In the genomic region with DNA sequence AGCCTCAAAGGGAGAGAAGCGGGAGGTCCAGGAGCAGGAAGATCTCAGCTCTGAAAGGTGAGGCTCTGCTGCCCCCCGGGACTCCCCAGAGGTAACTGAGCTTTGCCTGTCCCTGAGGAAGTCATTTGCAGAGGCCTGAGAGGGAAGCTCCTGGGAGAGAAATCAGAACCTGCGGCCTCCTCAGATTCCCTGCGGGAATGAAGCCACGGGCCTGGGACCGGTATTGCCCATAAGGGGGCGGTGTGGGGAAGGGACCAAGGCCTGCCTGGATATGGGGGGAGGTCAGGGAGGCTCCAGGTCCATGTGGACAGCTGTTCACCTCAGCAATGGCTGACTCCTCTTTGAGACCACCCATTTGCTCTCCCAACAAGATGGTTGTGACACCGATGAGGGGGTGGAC, we compare ENCODE assay signal across 2 cellular contexts.
TF ChIP-seq lines count a peak whose summit lies in the region.

No MANE protein-coding gene starts in this region.

TF ChIP-seq in GM23338, 12 proteins besides CTCF, POLR2A, EP300 and RAD21 (continued from another document):
- TF ChIP-seq, protein P1, sequence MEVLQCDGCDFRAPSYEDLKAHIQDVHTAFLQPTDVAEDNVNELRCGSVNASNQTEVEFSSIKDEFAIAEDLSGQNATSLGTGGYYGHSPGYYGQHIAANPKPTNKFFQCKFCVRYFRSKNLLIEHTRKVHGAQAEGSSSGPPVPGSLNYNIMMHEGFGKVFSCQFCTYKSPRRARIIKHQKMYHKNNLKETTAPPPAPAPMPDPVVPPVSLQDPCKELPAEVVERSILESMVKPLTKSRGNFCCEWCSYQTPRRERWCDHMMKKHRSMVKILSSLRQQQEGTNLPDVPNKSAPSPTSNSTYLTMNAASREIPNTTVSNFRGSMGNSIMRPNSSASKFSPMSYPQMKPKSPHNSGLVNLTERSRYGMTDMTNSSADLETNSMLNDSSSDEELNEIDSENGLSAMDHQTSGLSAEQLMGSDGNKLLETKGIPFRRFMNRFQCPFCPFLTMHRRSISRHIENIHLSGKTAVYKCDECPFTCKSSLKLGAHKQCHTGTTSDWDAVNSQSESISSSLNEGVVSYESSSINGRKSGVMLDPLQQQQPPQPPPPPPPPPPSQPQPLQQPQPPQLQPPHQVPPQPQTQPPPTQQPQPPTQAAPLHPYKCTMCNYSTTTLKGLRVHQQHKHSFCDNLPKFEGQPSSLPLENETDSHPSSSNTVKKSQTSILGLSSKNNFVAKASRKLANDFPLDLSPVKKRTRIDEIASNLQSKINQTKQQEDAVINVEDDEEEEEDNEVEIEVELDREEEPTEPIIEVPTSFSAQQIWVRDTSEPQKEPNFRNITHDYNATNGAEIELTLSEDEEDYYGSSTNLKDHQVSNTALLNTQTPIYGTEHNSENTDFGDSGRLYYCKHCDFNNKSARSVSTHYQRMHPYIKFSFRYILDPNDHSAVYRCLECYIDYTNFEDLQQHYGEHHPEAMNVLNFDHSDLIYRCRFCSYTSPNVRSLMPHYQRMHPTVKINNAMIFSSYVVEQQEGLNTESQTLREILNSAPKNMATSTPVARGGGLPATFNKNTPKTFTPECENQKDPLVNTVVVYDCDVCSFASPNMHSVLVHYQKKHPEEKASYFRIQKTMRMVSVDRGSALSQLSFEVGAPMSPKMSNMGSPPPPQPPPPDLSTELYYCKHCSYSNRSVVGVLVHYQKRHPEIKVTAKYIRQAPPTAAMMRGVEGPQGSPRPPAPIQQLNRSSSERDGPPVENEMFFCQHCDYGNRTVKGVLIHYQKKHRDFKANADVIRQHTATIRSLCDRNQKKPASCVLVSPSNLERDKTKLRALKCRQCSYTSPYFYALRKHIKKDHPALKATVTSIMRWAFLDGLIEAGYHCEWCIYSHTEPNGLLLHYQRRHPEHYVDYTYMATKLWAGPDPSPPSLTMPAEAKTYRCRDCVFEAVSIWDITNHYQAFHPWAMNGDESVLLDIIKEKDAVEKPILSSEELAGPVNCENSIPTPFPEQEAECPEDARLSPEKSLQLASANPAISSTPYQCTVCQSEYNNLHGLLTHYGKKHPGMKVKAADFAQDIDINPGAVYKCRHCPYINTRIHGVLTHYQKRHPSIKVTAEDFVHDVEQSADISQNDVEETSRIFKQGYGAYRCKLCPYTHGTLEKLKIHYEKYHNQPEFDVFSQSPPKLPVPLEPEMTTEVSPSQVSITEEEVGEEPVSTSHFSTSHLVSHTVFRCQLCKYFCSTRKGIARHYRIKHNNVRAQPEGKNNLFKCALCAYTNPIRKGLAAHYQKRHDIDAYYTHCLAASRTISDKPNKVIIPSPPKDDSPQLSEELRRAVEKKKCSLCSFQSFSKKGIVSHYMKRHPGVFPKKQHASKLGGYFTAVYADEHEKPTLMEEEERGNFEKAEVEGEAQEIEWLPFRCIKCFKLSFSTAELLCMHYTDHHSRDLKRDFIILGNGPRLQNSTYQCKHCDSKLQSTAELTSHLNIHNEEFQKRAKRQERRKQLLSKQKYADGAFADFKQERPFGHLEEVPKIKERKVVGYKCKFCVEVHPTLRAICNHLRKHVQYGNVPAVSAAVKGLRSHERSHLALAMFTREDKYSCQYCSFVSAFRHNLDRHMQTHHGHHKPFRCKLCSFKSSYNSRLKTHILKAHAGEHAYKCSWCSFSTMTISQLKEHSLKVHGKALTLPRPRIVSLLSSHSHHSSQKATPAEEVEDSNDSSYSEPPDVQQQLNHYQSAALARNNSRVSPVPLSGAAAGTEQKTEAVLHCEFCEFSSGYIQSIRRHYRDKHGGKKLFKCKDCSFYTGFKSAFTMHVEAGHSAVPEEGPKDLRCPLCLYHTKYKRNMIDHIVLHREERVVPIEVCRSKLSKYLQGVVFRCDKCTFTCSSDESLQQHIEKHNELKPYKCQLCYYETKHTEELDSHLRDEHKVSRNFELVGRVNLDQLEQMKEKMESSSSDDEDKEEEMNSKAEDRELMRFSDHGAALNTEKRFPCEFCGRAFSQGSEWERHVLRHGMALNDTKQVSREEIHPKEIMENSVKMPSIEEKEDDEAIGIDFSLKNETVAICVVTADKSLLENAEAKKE (CRISPR knock-in tag; IDR thresholded peaks at IDR 0.05): 0 out of 2 replicates have a peak, but pooled peaks have one; percentile 12
- no peak for TF ChIP-seq POLR2AphosphoS5 (IDR thresholded peaks at IDR 0.05; ENCODE audit: low read depth)
- TF ChIP-seq NANOG (IDR thresholded peaks at IDR 0.05; ENCODE audit: borderline replicate concordance): no peak
- TF ChIP-seq ZNF114 (CRISPR knock-in tag; IDR thresholded peaks at IDR 0.05): no peak

TF ChIP-seq in WTC11, 78 proteins besides CTCF, POLR2A, EP300 and RAD21:
- TF ChIP-seq, protein P2, sequence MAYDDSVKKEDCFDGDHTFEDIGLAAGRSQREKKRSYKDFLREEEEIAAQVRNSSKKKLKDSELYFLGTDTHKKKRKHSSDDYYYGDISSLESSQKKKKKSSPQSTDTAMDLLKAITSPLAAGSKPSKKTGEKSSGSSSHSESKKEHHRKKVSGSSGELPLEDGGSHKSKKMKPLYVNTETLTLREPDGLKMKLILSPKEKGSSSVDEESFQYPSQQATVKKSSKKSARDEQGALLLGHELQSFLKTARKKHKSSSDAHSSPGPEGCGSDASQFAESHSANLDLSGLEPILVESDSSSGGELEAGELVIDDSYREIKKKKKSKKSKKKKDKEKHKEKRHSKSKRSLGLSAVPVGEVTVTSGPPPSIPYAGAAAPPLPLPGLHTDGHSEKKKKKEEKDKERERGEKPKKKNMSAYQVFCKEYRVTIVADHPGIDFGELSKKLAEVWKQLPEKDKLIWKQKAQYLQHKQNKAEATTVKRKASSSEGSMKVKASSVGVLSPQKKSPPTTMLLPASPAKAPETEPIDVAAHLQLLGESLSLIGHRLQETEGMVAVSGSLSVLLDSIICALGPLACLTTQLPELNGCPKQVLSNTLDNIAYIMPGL (CRISPR knock-in tag; IDR thresholded peaks at IDR 0.05): no peak
- TF ChIP-seq, protein P3, sequence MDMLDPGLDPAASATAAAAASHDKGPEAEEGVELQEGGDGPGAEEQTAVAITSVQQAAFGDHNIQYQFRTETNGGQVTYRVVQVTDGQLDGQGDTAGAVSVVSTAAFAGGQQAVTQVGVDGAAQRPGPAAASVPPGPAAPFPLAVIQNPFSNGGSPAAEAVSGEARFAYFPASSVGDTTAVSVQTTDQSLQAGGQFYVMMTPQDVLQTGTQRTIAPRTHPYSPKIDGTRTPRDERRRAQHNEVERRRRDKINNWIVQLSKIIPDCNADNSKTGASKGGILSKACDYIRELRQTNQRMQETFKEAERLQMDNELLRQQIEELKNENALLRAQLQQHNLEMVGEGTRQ (CRISPR knock-in tag; IDR thresholded peaks at IDR 0.05): 0 out of 2 replicates have a peak, but pooled peaks have one; percentile 12
TF ChIP-seq in WTC11: peak in this region for 1.
